Comparison of ENCODE assay signal across 31 cellular contexts in the genomic region with DNA sequence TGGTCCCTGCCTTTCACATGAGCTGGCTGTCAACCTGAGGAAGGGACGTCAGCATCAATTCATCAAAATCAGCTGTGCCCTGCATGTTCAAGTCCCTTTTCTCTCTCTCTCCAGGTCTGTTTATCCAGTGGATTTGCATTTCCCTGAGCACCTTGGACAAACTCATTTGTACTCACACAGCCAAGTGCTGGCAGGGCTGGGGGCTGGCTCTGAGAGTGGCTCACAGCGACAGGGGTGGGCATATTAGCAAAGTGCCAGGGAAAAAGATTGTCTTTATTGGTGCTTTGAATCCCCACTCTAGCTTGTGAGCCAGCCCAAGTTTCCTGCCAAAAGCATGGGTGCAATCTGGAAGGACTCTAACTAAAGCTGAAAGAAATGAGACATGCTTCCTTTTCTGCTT. TPM values are rescaled to one million over a fixed set of nuclear protein-coding genes. Genes with fewer than 3 reads are reported as not detected.
"Had no signal": no experiment of that assay in that cellular context is flagged by ENCODE, and none has a peak within 500 bp of the region (broad histone marks: within the 10 kb centered on the region; RNA-seq: fewer than 3 reads in every experiment).

No MANE protein-coding gene starts in this region.

- H3K27ac ChIP-seq: ascending aorta, body of pancreas, Peyer's patch, RWPE1, SJSA1 had no signal

- H3K36me3 ChIP-seq: ascending aorta, Peyer's patch, SJSA1 had no signal

- H3K9me3 ChIP-seq: ascending aorta, body of pancreas, Peyer's patch, SJSA1 had no signal

- H3K4me1 Mint-ChIP-seq: activated naive CD4-positive, alpha-beta T cell treated with anti-CD3 and anti-CD28 coated beads, Interleukin-2, amount 50 U/mL, for 24 hours; WTC11 had no signal

- DNase-seq: activated CD4-positive, alpha-beta T cell treated with anti-CD3 and anti-CD28 coated beads for 48 hours; activated CD4-positive, alpha-beta T cell treated with anti-CD3 and anti-CD28 coated beads, Interleukin-2, amount 50 U/mL, for 4 hours; activated CD4-positive, CD25-positive, alpha-beta regulatory T cell treated with anti-CD3 and anti-CD28 coated beads, Interleukin-2, amount 50 U/mL, for 72 hours; activated CD8-positive, alpha-beta memory T cell treated with anti-CD3 and anti-CD28 coated beads, Interleukin-2, amount 10 ng/mL, durations not matched to agents 7 days and 5 days; activated effector memory CD4-positive, alpha-beta T cell treated with Interleukin-2 at 50 U/mL for 16 hours; activated naive CD4-positive, alpha-beta T cell; activated T-cell treated with anti-CD3 and anti-CD28 coated beads, Interleukin-2, amount 50 U/mL, for 24 hours; body of pancreas; central memory CD4-positive, alpha-beta T cell; Kasumi-1; KBM-7; NCI-H1048; NCI-H146; NCI-H187 treated with DMSO at 0.1 percent for 48 hours; NCI-H2107; NCI-H2171 treated with DMSO at 0.1 percent for 48 hours; NCI-H226; NCI-H524 treated with DMSO at 0.1 percent for 48 hours; NCI-H774; NK-92 treated with Interleukin-12 subunit alpha and Interleukin-12 subunit beta, amount 100 ng/mL, for 24 hours; Peyer's patch; SHP77 had no signal

- H3K4me3 Mint-ChIP-seq: activated CD8-positive, alpha-beta memory T cell treated with anti-CD3 and anti-CD28 coated beads, Interleukin-2, amount 10 ng/mL, durations not matched to agents 7 days and 5 days; activated naive CD4-positive, alpha-beta T cell treated with anti-CD3 and anti-CD28 coated beads, Interleukin-2, amount 50 U/mL, for 24 hours; activated T-cell treated with anti-CD3 and anti-CD28 coated beads, Interleukin-2, amount 50 U/mL, for 24 hours; activated T-helper 1 cell treated with anti-CD3 and anti-CD28 coated beads, Interleukin-12 subunit alpha, Interleukin-12 subunit beta, Interleukin-2, Interleukin-4 antibody, amounts not matched to agents 30 ng/mL and 10 ng/mL and 1 ng/mL, durations not matched to agents 14 hours and 24 hours and 36 hours; T-helper 1 cell treated with Interleukin-12 subunit alpha and Interleukin-12 subunit beta and Interleukin-4 antibody, amounts not matched to agents 30 μg/mL and 1 μg/mL, for 36 hours; WTC11 had no signal

- H3K4me1 ChIP-seq: ascending aorta, body of pancreas, Peyer's patch, SJSA1 had no signal

- ATAC-seq: activated CD8-positive, alpha-beta memory T cell treated with anti-CD3 and anti-CD28 coated beads, Interleukin-2, amount 10 ng/mL, durations not matched to agents 7 days and 5 days; body of pancreas; WTC11 had no signal

- H3K27me3 ChIP-seq: ascending aorta, body of pancreas, Peyer's patch had no signal

- H3K27ac Mint-ChIP-seq: activated CD8-positive, alpha-beta memory T cell treated with anti-CD3 and anti-CD28 coated beads, Interleukin-2, amount 10 ng/mL, durations not matched to agents 7 days and 5 days; activated naive CD4-positive, alpha-beta T cell treated with anti-CD3 and anti-CD28 coated beads, Interleukin-2, amount 50 U/mL, for 24 hours; activated T-cell treated with anti-CD3 and anti-CD28 coated beads, Interleukin-2, amount 50 U/mL, for 24 hours; activated T-helper 1 cell treated with anti-CD3 and anti-CD28 coated beads, Interleukin-12 subunit alpha, Interleukin-12 subunit beta, Interleukin-2, Interleukin-4 antibody, amounts not matched to agents 30 ng/mL and 10 ng/mL and 1 ng/mL, durations not matched to agents 14 hours and 24 hours and 36 hours; T-helper 1 cell treated with Interleukin-12 subunit alpha and Interleukin-12 subunit beta and Interleukin-4 antibody, amounts not matched to agents 30 μg/mL and 1 μg/mL, for 36 hours; WTC11 had no signal

- H3K9me3 Mint-ChIP-seq: activated naive CD4-positive, alpha-beta T cell treated with anti-CD3 and anti-CD28 coated beads, Interleukin-2, amount 50 U/mL, for 24 hours; activated T-cell treated with anti-CD3 and anti-CD28 coated beads, Interleukin-2, amount 50 U/mL, for 24 hours had no signal

- H3K36me3 Mint-ChIP-seq: activated CD8-positive, alpha-beta memory T cell treated with anti-CD3 and anti-CD28 coated beads, Interleukin-2, amount 10 ng/mL, durations not matched to agents 7 days and 5 days; activated naive CD4-positive, alpha-beta T cell treated with anti-CD3 and anti-CD28 coated beads, Interleukin-2, amount 50 U/mL, for 24 hours had no signal

- H3K4me3 ChIP-seq: ascending aorta, body of pancreas, Peyer's patch, SJSA1 had no signal

RNA-seq across cellular contexts. Expression of a gene that starts 56.6 kb away (rescaled TPM):
- total RNA-seq: ascending aorta, bronchial epithelial cell, chondrocyte, Peyer's patch, SJSA1 had no signal
